10 cellular contexts compared by ENCODE assay signal in the genomic region with DNA sequence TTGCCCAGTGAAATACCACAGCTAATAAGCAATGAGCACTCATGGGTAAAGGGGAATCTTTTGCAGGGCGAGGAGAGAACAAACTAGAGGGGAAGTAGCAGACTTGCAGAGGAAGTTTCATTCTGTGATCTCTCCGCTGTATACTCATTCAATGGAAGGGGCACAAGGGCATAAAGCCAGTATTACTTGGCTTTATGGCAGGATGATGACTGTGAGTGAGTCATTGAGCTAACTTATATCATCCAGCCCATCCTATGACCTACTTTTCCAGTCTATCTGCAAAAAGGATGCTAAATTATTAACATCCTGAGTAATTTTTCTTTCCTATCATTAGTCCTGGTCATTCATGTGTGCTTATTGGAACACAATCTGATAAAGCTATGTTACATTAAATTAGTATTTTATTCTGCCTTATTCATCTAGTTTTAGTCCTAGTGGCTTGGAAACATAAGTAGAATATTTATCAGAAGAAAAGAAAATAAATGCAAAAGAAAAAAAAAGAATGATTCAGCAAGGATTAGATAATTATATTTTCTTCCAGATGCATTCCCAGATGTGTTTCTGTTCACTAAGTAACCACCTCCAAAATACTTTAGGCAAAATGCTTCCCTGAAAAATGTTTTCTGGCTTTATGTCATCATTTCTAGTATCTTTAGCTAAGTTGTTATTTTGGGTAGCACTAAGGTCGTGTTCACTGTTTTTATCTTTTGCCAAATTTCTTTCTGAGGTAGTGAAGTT.
A peak's percentile ranks its signal among the peaks of the same experiment; 100 is the strongest.
DNase-seq lines count a peak whose midpoint lies in the region; ATAC-seq, FAIRE-seq and TF ChIP-seq lines count a peak whose summit lies in the region.
"Had no signal": no experiment of that assay in that cellular context is flagged by ENCODE, and none has a peak within 500 bp of the region (broad histone marks: within the 10 kb centered on the region; RNA-seq: fewer than 3 reads in every experiment).

No MANE protein-coding gene starts in this region.

- no peak overlapping the region for H3K27ac Mint-ChIP-seq in CD8-positive, alpha-beta memory T cell
- H3K27ac Mint-ChIP-seq: CD4-positive, CD25-positive, alpha-beta regulatory T cell had no signal

- H3K27me3 ChIP-seq in adrenal gland = no peaks in the 10 kb centered on the region
- H3K27me3 ChIP-seq in CD8-positive, alpha-beta memory T cell (ENCODE audit: insufficient read depth, low read length, poor library complexity, severe bottlenecking) = no peaks in the 10 kb centered on the region

- no peaks in the 10 kb centered on the region for H3K4me1 Mint-ChIP-seq in CD8-positive, alpha-beta memory T cell

- CTCF ChIA-PET in CD8-positive, alpha-beta memory T cell (lab: Charles Lee) = no interaction called here

- POLR2A ChIA-PET in CD8-positive, alpha-beta memory T cell (lab: Charles Lee) = no interaction called here

- FAIRE-seq in RCC 7860 (lab: Jason Lieb, UNC) = peak; percentile 95

- peaks cover 35 to 54% (median 53%) of the 10 kb centered on the region in 3 donors for H3K36me3 Mint-ChIP-seq in CD8-positive, alpha-beta memory T cell

- WGBS in adrenal gland, 4 donors = 50 to 64% (median 57%) methylated on average over 3 of the region's 3 CpGs

- H3K9me3 ChIP-seq in adrenal gland (replicated peaks in 1 of 3) = no peaks in the 10 kb centered on the region
- no peaks in the 10 kb centered on the region for H3K9me3 ChIP-seq in CD8-positive, alpha-beta memory T cell (ENCODE audit: low read length)

- TF ChIP-seq CTCF in fibroblast of pulmonary artery (IDR thresholded peaks at IDR 0.05; ENCODE audit: low read length, missing control alignments) = no peak
- TF ChIP-seq CTCF in adrenal gland (IDR thresholded peaks at IDR 0.05) = no peak

- ATAC-seq in GM21825 (IDR thresholded peaks at IDR 0.05; ENCODE audit: unreplicated experiment) (peak; percentile 43), HG02840 (IDR thresholded peaks at IDR 0.05; ENCODE audit: low FRiP score, unreplicated experiment) (no peak)

- H3K27ac ChIP-seq in adrenal gland = no peak overlapping the region
- H3K27ac ChIP-seq in CD8-positive, alpha-beta memory T cell (ENCODE audit: low read depth, low read length) = no peak overlapping the region

- peak; percentile 71 for DNase-seq in ACHN
- DNase-seq in RCC 7860 (ENCODE audit: low spot score) = peak; percentile 85
- DNase-seq in fibroblast of pulmonary artery (ENCODE audit: low read depth) = peak; percentile 85
- DNase-seq in adrenal gland = no peak
- no peak for DNase-seq in CD8-positive, alpha-beta memory T cell
- DNase-seq in effector CD4-positive, alpha-beta T cell = no peak
- DNase-seq: CD4-positive, CD25-positive, alpha-beta regulatory T cell; NCI-H1092 had no signal

- no peak overlapping the region for H3K4me3 ChIP-seq in fibroblast of pulmonary artery (replicated peaks; ENCODE audit: low read depth, low read length)
- H3K4me3 ChIP-seq in adrenal gland = no peak overlapping the region
- H3K4me3 ChIP-seq in CD8-positive, alpha-beta memory T cell (ENCODE audit: low read length) = no peak overlapping the region

- peaks cover 0 to 8% (median 4%) of the 10 kb centered on the region in 5 donors for H3K9me3 Mint-ChIP-seq in CD8-positive, alpha-beta memory T cell

- peaks cover 0 to 5% of the 10 kb centered on the region in 2 donors for H3K4me1 ChIP-seq in adrenal gland (replicated peaks in 1 of 2)
- H3K4me1 ChIP-seq in CD8-positive, alpha-beta memory T cell (ENCODE audit: insufficient read depth, low read length) = no peaks in the 10 kb centered on the region

- no peaks in the 10 kb centered on the region for H3K36me3 ChIP-seq in adrenal gland (replicated peaks in 1 of 2)
- H3K36me3 ChIP-seq in CD8-positive, alpha-beta memory T cell (ENCODE audit: insufficient read depth, low read length) = no peaks in the 10 kb centered on the region

- no peak overlapping the region for H3K4me3 Mint-ChIP-seq in CD8-positive, alpha-beta memory T cell
- H3K4me3 Mint-ChIP-seq: CD4-positive, CD25-positive, alpha-beta regulatory T cell had no signal

- TF ChIP-seq POLR2A in adrenal gland (IDR thresholded peaks at IDR 0.05) = no peak

- intact Hi-C loops in adrenal gland (cut with DNase I) = no loop called here

- in situ Hi-C loops in ACHN (cut with HindIII; ENCODE audit: low pct_ligation_motif_present, low pct_unique_long_range_greater_than_20kb, low sequenced_read_pairs) = no loop called here

- H3K27me3 Mint-ChIP-seq in CD8-positive, alpha-beta memory T cell = no peaks in the 10 kb centered on the region
- H3K27me3 Mint-ChIP-seq: CD4-positive, CD25-positive, alpha-beta regulatory T cell had no signal

Comparison
In these comparisons a context has a peak if more than half of its experiments do, and no peak if none do; other contexts are left out.
1. DNase-seq: peak in ACHN (single experiment), RCC 7860 (single experiment) and fibroblast of pulmonary artery (single experiment); none in adrenal gland (0 of 7), CD8-positive, alpha-beta memory T cell (0 of 5) and effector CD4-positive, alpha-beta T cell (single experiment).